In the genomic region with DNA sequence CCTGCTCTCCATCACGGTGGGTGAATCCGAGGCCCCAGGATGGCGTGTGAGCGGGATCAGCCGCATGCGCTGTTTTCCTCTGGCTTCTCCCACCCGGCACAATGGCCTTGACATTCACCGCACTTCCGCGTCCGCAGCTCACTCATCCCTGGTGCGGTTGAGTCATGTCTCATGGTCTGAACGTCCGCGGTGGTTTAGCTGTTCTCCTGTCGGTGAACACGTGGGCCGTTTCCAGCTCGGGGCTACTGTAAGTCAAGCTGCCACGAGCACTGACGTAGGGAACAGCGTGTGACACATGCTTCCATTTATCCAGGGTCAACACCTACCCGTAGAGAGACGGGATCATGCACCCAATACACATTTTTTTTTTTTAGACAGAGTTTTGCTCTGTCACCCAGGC, we compare ENCODE assay signal across 1 cellular context.
A peak's percentile ranks its signal among the peaks of the same experiment; 100 is the strongest.
TF ChIP-seq lines count a peak whose summit lies in the region.

No MANE protein-coding gene starts in this region.

TF ChIP-seq in HepG2, 621 proteins besides CTCF, POLR2A, EP300 and RAD21 (continues in another document):
- TF ChIP-seq KLF6 (CRISPR knock-in tag; IDR thresholded peaks at IDR 0.05), result peak; percentile 63; the same call in 1 of the 2 replicates
- no peak for TF ChIP-seq NCOA1 (CRISPR knock-in tag; IDR thresholded peaks at IDR 0.05)
- TF ChIP-seq, protein P1, sequence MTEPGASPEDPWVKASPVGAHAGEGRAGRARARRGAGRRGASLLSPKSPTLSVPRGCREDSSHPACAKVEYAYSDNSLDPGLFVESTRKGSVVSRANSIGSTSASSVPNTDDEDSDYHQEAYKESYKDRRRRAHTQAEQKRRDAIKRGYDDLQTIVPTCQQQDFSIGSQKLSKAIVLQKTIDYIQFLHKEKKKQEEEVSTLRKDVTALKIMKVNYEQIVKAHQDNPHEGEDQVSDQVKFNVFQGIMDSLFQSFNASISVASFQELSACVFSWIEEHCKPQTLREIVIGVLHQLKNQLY (CRISPR knock-in tag; IDR thresholded peaks at IDR 0.05), result peak; percentile 61
- peak; percentile 82; the same call in 1 of the 2 replicates for TF ChIP-seq MAX (IDR thresholded peaks at IDR 0.05)
- no peak for TF ChIP-seq RBFOX2 (IDR thresholded peaks at IDR 0.05; ENCODE audit: low read depth, low read length)
- TF ChIP-seq THYN1 (CRISPR knock-in tag; IDR thresholded peaks at IDR 0.05; ENCODE audit: borderline replicate concordance, low read depth), result no peak
- no peak for TF ChIP-seq ZKSCAN5 (CRISPR knock-in tag; IDR thresholded peaks at IDR 0.05)
- no peak for TF ChIP-seq PPARG (CRISPR knock-in tag; conservative IDR thresholded peaks at IDR 0.05)
- no peak for TF ChIP-seq ZNF709 (CRISPR knock-in tag; IDR thresholded peaks at IDR 0.05)
- TF ChIP-seq ZNF382 (CRISPR knock-in tag; IDR thresholded peaks at IDR 0.05; ENCODE audit: borderline replicate concordance), result no peak
- no peak for TF ChIP-seq ZNF572 (CRISPR knock-in tag; IDR thresholded peaks at IDR 0.05)
- TF ChIP-seq ZNF720 (CRISPR knock-in tag; IDR thresholded peaks at IDR 0.05), result no peak
- peak; percentile 34 for TF ChIP-seq CREM (IDR thresholded peaks at IDR 0.05)
- no peak for TF ChIP-seq CREM (CRISPR knock-in tag; IDR thresholded peaks at IDR 0.05)
- TF ChIP-seq NFE2 (CRISPR knock-in tag; IDR thresholded peaks at IDR 0.05), result no peak
- TF ChIP-seq, protein P2, sequence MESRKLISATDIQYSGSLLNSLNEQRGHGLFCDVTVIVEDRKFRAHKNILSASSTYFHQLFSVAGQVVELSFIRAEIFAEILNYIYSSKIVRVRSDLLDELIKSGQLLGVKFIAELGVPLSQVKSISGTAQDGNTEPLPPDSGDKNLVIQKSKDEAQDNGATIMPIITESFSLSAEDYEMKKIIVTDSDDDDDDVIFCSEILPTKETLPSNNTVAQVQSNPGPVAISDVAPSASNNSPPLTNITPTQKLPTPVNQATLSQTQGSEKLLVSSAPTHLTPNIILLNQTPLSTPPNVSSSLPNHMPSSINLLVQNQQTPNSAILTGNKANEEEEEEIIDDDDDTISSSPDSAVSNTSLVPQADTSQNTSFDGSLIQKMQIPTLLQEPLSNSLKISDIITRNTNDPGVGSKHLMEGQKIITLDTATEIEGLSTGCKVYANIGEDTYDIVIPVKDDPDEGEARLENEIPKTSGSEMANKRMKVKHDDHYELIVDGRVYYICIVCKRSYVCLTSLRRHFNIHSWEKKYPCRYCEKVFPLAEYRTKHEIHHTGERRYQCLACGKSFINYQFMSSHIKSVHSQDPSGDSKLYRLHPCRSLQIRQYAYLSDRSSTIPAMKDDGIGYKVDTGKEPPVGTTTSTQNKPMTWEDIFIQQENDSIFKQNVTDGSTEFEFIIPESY (CRISPR knock-in tag; IDR thresholded peaks at IDR 0.05), result peak; percentile 83
- TF ChIP-seq FOXA1 (IDR thresholded peaks at IDR 0.05), result no peak
- TF ChIP-seq FOXA1 (CRISPR knock-in tag; IDR thresholded peaks at IDR 0.05), result peak; percentile 35; the same call in 1 of the 2 replicates
- peak; percentile 93 for TF ChIP-seq MXI1 (IDR thresholded peaks at IDR 0.05; ENCODE audit: borderline replicate concordance, low read depth, low read length)
- TF ChIP-seq ZNF12 (CRISPR knock-in tag; IDR thresholded peaks at IDR 0.05), result 0 out of 2 replicates have a peak, but pooled peaks have one; percentile 48
- TF ChIP-seq RAD51 (IDR thresholded peaks at IDR 0.05; ENCODE audit: borderline replicate concordance), result no peak; the same call in 1 of the 2 replicates
- peak; percentile 67; the same call in 1 of the 2 replicates for TF ChIP-seq ZNF792 (CRISPR knock-in tag; IDR thresholded peaks at IDR 0.05)
- no peak for TF ChIP-seq AKAP8 (CRISPR knock-in tag; IDR thresholded peaks at IDR 0.05)
- no peak for TF ChIP-seq DNMT1 (CRISPR knock-in tag; IDR thresholded peaks at IDR 0.05)
- TF ChIP-seq, protein P3, sequence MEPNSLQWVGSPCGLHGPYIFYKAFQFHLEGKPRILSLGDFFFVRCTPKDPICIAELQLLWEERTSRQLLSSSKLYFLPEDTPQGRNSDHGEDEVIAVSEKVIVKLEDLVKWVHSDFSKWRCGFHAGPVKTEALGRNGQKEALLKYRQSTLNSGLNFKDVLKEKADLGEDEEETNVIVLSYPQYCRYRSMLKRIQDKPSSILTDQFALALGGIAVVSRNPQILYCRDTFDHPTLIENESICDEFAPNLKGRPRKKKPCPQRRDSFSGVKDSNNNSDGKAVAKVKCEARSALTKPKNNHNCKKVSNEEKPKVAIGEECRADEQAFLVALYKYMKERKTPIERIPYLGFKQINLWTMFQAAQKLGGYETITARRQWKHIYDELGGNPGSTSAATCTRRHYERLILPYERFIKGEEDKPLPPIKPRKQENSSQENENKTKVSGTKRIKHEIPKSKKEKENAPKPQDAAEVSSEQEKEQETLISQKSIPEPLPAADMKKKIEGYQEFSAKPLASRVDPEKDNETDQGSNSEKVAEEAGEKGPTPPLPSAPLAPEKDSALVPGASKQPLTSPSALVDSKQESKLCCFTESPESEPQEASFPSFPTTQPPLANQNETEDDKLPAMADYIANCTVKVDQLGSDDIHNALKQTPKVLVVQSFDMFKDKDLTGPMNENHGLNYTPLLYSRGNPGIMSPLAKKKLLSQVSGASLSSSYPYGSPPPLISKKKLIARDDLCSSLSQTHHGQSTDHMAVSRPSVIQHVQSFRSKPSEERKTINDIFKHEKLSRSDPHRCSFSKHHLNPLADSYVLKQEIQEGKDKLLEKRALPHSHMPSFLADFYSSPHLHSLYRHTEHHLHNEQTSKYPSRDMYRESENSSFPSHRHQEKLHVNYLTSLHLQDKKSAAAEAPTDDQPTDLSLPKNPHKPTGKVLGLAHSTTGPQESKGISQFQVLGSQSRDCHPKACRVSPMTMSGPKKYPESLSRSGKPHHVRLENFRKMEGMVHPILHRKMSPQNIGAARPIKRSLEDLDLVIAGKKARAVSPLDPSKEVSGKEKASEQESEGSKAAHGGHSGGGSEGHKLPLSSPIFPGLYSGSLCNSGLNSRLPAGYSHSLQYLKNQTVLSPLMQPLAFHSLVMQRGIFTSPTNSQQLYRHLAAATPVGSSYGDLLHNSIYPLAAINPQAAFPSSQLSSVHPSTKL (CRISPR knock-in tag; IDR thresholded peaks at IDR 0.05), result peak; percentile 84
- TF ChIP-seq SALL2 (CRISPR knock-in tag; IDR thresholded peaks at IDR 0.05), result no peak
- TF ChIP-seq ATF3 (CRISPR knock-in tag; IDR thresholded peaks at IDR 0.05), result 0 out of 2 replicates have a peak, but pooled peaks have one; percentile 36
- TF ChIP-seq TEAD3 (CRISPR knock-in tag; optimal IDR thresholded peaks at IDR 0.05; ENCODE audit: borderline replicate concordance), result peak; percentile 9
- TF ChIP-seq, protein P4, sequence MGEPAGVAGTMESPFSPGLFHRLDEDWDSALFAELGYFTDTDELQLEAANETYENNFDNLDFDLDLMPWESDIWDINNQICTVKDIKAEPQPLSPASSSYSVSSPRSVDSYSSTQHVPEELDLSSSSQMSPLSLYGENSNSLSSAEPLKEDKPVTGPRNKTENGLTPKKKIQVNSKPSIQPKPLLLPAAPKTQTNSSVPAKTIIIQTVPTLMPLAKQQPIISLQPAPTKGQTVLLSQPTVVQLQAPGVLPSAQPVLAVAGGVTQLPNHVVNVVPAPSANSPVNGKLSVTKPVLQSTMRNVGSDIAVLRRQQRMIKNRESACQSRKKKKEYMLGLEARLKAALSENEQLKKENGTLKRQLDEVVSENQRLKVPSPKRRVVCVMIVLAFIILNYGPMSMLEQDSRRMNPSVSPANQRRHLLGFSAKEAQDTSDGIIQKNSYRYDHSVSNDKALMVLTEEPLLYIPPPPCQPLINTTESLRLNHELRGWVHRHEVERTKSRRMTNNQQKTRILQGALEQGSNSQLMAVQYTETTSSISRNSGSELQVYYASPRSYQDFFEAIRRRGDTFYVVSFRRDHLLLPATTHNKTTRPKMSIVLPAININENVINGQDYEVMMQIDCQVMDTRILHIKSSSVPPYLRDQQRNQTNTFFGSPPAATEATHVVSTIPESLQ (CRISPR knock-in tag; conservative IDR thresholded peaks at IDR 0.05), result no peak
- TF ChIP-seq GTF3A (CRISPR knock-in tag; conservative IDR thresholded peaks at IDR 0.05), result no peak
- no peak for TF ChIP-seq ZNF264 (CRISPR knock-in tag; IDR thresholded peaks at IDR 0.05)
- TF ChIP-seq PCBP2 (optimal IDR thresholded peaks at IDR 0.05; ENCODE audit: low read depth, low read length, poor library complexity, severe bottlenecking), result no peak
- TF ChIP-seq, protein P5, sequence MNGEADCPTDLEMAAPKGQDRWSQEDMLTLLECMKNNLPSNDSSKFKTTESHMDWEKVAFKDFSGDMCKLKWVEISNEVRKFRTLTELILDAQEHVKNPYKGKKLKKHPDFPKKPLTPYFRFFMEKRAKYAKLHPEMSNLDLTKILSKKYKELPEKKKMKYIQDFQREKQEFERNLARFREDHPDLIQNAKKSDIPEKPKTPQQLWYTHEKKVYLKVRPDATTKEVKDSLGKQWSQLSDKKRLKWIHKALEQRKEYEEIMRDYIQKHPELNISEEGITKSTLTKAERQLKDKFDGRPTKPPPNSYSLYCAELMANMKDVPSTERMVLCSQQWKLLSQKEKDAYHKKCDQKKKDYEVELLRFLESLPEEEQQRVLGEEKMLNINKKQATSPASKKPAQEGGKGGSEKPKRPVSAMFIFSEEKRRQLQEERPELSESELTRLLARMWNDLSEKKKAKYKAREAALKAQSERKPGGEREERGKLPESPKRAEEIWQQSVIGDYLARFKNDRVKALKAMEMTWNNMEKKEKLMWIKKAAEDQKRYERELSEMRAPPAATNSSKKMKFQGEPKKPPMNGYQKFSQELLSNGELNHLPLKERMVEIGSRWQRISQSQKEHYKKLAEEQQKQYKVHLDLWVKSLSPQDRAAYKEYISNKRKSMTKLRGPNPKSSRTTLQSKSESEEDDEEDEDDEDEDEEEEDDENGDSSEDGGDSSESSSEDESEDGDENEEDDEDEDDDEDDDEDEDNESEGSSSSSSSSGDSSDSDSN (CRISPR knock-in tag; IDR thresholded peaks at IDR 0.05), result peak; percentile 25; the same call in 1 of the 2 replicates
- TF ChIP-seq ETV5 (CRISPR knock-in tag; IDR thresholded peaks at IDR 0.05; ENCODE audit: borderline replicate concordance), result peak; percentile 74; the same call in 1 of the 2 replicates
- no peak for TF ChIP-seq GATA4 (IDR thresholded peaks at IDR 0.05; ENCODE audit: borderline replicate concordance, low read depth)
- no peak for TF ChIP-seq HCFC1 (IDR thresholded peaks at IDR 0.05; ENCODE audit: low read depth, low read length)
- TF ChIP-seq HINFP (CRISPR knock-in tag; IDR thresholded peaks at IDR 0.05; ENCODE audit: low read depth), result peak; percentile 96
- peak; percentile 62; the same call in 1 of the 2 replicates for TF ChIP-seq MYC (CRISPR knock-in tag; IDR thresholded peaks at IDR 0.05; ENCODE audit: borderline replicate concordance)
- peak; percentile 40; the same call in 1 of the 2 replicates for TF ChIP-seq ZBTB20 (CRISPR knock-in tag; IDR thresholded peaks at IDR 0.05; ENCODE audit: borderline replicate concordance, low read depth)
- TF ChIP-seq HNF4A (CRISPR knock-in tag; IDR thresholded peaks at IDR 0.05), result no peak
- TF ChIP-seq FOSL2 (CRISPR knock-in tag; IDR thresholded peaks at IDR 0.05), result peak; percentile 94
- TF ChIP-seq USF2 (IDR thresholded peaks at IDR 0.05; ENCODE audit: low read depth, low read length), result peak; percentile 61
- TF ChIP-seq USF2 (CRISPR knock-in tag; IDR thresholded peaks at IDR 0.05; ENCODE audit: borderline replicate concordance), result peak; percentile 19; the same call in 1 of the 2 replicates
- TF ChIP-seq KLF16 (CRISPR knock-in tag; IDR thresholded peaks at IDR 0.05), result 0 out of 4 replicates have a peak, but pooled peaks of 1 of the 2 experiments have one; percentile 67
- TF ChIP-seq MXD4 (CRISPR knock-in tag; IDR thresholded peaks at IDR 0.05), result 0 out of 2 replicates have a peak, but pooled peaks have one; percentile 17
- TF ChIP-seq ZNF367 (CRISPR knock-in tag; IDR thresholded peaks at IDR 0.05; ENCODE audit: borderline replicate concordance), result no peak
- no peak for TF ChIP-seq ZNF629 (CRISPR knock-in tag; conservative IDR thresholded peaks at IDR 0.05)
- TF ChIP-seq NAIF1 (CRISPR knock-in tag; IDR thresholded peaks at IDR 0.05; ENCODE audit: borderline replicate concordance), result no peak
- no peak for TF ChIP-seq SIN3B (IDR thresholded peaks at IDR 0.05; ENCODE audit: low read length)
- peak; percentile 80 for TF ChIP-seq KDM2A (CRISPR knock-in tag; IDR thresholded peaks at IDR 0.05; ENCODE audit: borderline replicate concordance, low read depth)
- no peak for TF ChIP-seq MEIS1 (CRISPR knock-in tag; IDR thresholded peaks at IDR 0.05; ENCODE audit: borderline replicate concordance)
- no peak for TF ChIP-seq SP140L (CRISPR knock-in tag; IDR thresholded peaks at IDR 0.05; ENCODE audit: borderline replicate concordance)
- no peak for TF ChIP-seq KLF12 (CRISPR knock-in tag; IDR thresholded peaks at IDR 0.05; ENCODE audit: borderline replicate concordance)
- TF ChIP-seq KDM6A (CRISPR knock-in tag; IDR thresholded peaks at IDR 0.05; ENCODE audit: low read depth), result no peak
